1 cellular context compared by ENCODE assay signal in genomic region chr7:23531794-23532489, GRCh38.
TF ChIP-seq lines count a peak whose summit lies in the region.

TSS of gene TRA2A (minus strand) at chr7:23531981. CDS start at chr7:23531824, 157 bp downstream.

TF ChIP-seq in HepG2, 621 proteins besides CTCF, POLR2A, EP300 and RAD21 (continued from another document and continues in another):
- TF ChIP-seq, protein P1, sequence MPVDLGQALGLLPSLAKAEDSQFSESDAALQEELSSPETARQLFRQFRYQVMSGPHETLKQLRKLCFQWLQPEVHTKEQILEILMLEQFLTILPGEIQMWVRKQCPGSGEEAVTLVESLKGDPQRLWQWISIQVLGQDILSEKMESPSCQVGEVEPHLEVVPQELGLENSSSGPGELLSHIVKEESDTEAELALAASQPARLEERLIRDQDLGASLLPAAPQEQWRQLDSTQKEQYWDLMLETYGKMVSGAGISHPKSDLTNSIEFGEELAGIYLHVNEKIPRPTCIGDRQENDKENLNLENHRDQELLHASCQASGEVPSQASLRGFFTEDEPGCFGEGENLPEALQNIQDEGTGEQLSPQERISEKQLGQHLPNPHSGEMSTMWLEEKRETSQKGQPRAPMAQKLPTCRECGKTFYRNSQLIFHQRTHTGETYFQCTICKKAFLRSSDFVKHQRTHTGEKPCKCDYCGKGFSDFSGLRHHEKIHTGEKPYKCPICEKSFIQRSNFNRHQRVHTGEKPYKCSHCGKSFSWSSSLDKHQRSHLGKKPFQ (CRISPR knock-in tag; IDR thresholded peaks at IDR 0.05; ENCODE audit: insufficient replicate concordance) = peak; percentile 18
- TF ChIP-seq ATF7 (IDR thresholded peaks at IDR 0.05) = peak; percentile 74
- TF ChIP-seq ATF7 (CRISPR knock-in tag; IDR thresholded peaks at IDR 0.05) = peak; percentile 55; the same call in 1 of the 2 replicates
- peak; percentile 37; the same call in 1 of the 2 replicates for TF ChIP-seq KIAA2018 (CRISPR knock-in tag; IDR thresholded peaks at IDR 0.05; ENCODE audit: borderline replicate concordance)
- TF ChIP-seq, protein P2, sequence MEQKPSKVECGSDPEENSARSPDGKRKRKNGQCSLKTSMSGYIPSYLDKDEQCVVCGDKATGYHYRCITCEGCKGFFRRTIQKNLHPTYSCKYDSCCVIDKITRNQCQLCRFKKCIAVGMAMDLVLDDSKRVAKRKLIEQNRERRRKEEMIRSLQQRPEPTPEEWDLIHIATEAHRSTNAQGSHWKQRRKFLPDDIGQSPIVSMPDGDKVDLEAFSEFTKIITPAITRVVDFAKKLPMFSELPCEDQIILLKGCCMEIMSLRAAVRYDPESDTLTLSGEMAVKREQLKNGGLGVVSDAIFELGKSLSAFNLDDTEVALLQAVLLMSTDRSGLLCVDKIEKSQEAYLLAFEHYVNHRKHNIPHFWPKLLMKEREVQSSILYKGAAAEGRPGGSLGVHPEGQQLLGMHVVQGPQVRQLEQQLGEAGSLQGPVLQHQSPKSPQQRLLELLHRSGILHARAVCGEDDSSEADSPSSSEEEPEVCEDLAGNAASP (CRISPR knock-in tag; IDR thresholded peaks at IDR 0.05; ENCODE audit: borderline replicate concordance) = peak; percentile 38; the same call in 1 of the 2 replicates
- peak; percentile 94 for TF ChIP-seq ZNF777 (CRISPR knock-in tag; IDR thresholded peaks at IDR 0.05)
- no peak for TF ChIP-seq JARID2 (CRISPR knock-in tag; IDR thresholded peaks at IDR 0.05; ENCODE audit: insufficient replicate concordance)
- TF ChIP-seq GLI4 (CRISPR knock-in tag; IDR thresholded peaks at IDR 0.05; ENCODE audit: borderline replicate concordance) = no peak; the same call in 1 of the 2 replicates
- TF ChIP-seq ZFP36 (IDR thresholded peaks at IDR 0.05; ENCODE audit: borderline replicate concordance, low read depth, low read length, partially characterized antibody) = no peak
- peak; percentile 79 for TF ChIP-seq GATAD1 (CRISPR knock-in tag; IDR thresholded peaks at IDR 0.05)
- peak; percentile 81; the same call in 1 of the 2 replicates for TF ChIP-seq TSC22D2 (CRISPR knock-in tag; IDR thresholded peaks at IDR 0.05; ENCODE audit: borderline replicate concordance)
- TF ChIP-seq ATF4 (CRISPR knock-in tag; IDR thresholded peaks at IDR 0.05) = peak in 1 of 2 experiments; percentile 67; a peak in 1 of 4 replicates
- peak; percentile 34 for TF ChIP-seq HOMEZ (CRISPR knock-in tag; IDR thresholded peaks at IDR 0.05; ENCODE audit: low read depth)
- TF ChIP-seq ZNF136 (CRISPR knock-in tag; IDR thresholded peaks at IDR 0.05; ENCODE audit: low read depth) = no peak
- no peak for TF ChIP-seq MATR3 (CRISPR knock-in tag; IDR thresholded peaks at IDR 0.05)
- TF ChIP-seq PAX8 (CRISPR knock-in tag; IDR thresholded peaks at IDR 0.05; ENCODE audit: borderline replicate concordance) = no peak
- peak; percentile 85 for TF ChIP-seq NRL (CRISPR knock-in tag; IDR thresholded peaks at IDR 0.05; ENCODE audit: borderline replicate concordance)
- TF ChIP-seq ZNF30 (CRISPR knock-in tag; IDR thresholded peaks at IDR 0.05) = no peak
- peak; percentile 97 for TF ChIP-seq RBFOX2 (IDR thresholded peaks at IDR 0.05; ENCODE audit: low read depth, low read length)
- peak; percentile 83 for TF ChIP-seq SRY (CRISPR knock-in tag; IDR thresholded peaks at IDR 0.05)
- no peak for TF ChIP-seq SRSF9 (IDR thresholded peaks at IDR 0.05; ENCODE audit: borderline replicate concordance, insufficient read depth, low read depth, low read length, poor library complexity, severe bottlenecking)
- no peak; the same call in 1 of the 2 replicates for TF ChIP-seq SIX4 (CRISPR knock-in tag; IDR thresholded peaks at IDR 0.05)
- TF ChIP-seq, protein P3, sequence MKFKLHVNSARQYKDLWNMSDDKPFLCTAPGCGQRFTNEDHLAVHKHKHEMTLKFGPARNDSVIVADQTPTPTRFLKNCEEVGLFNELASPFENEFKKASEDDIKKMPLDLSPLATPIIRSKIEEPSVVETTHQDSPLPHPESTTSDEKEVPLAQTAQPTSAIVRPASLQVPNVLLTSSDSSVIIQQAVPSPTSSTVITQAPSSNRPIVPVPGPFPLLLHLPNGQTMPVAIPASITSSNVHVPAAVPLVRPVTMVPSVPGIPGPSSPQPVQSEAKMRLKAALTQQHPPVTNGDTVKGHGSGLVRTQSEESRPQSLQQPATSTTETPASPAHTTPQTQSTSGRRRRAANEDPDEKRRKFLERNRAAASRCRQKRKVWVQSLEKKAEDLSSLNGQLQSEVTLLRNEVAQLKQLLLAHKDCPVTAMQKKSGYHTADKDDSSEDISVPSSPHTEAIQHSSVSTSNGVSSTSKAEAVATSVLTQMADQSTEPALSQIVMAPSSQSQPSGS (CRISPR knock-in tag; IDR thresholded peaks at IDR 0.05) = peak; percentile 78; the same call in 1 of the 2 replicates
- TF ChIP-seq, protein P4, sequence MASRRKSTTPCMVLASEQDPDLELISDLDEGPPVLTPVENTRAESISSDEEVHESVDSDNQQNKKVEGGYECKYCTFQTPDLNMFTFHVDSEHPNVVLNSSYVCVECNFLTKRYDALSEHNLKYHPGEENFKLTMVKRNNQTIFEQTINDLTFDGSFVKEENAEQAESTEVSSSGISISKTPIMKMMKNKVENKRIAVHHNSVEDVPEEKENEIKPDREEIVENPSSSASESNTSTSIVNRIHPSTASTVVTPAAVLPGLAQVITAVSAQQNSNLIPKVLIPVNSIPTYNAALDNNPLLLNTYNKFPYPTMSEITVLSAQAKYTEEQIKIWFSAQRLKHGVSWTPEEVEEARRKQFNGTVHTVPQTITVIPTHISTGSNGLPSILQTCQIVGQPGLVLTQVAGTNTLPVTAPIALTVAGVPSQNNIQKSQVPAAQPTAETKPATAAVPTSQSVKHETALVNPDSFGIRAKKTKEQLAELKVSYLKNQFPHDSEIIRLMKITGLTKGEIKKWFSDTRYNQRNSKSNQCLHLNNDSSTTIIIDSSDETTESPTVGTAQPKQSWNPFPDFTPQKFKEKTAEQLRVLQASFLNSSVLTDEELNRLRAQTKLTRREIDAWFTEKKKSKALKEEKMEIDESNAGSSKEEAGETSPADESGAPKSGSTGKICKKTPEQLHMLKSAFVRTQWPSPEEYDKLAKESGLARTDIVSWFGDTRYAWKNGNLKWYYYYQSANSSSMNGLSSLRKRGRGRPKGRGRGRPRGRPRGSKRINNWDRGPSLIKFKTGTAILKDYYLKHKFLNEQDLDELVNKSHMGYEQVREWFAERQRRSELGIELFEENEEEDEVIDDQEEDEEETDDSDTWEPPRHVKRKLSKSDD (CRISPR knock-in tag; IDR thresholded peaks at IDR 0.05; ENCODE audit: low read depth) = peak; percentile 88
- no peak for TF ChIP-seq ZNF775 (CRISPR knock-in tag; IDR thresholded peaks at IDR 0.05; ENCODE audit: borderline replicate concordance)
- peak; percentile 94 for TF ChIP-seq ZNF580 (CRISPR knock-in tag; IDR thresholded peaks at IDR 0.05; ENCODE audit: borderline replicate concordance, low read depth)
- peak; percentile 58 for TF ChIP-seq GATAD2A (CRISPR knock-in tag; IDR thresholded peaks at IDR 0.05)
- no peak for TF ChIP-seq RAD51 (IDR thresholded peaks at IDR 0.05; ENCODE audit: borderline replicate concordance)
- TF ChIP-seq MTF1 (CRISPR knock-in tag; IDR thresholded peaks at IDR 0.05) = peak; percentile 83; the same call in 1 of the 2 replicates
- TF ChIP-seq ZNF839 (CRISPR knock-in tag; IDR thresholded peaks at IDR 0.05; ENCODE audit: borderline replicate concordance) = no peak
- TF ChIP-seq KLF15 (CRISPR knock-in tag; IDR thresholded peaks at IDR 0.05; ENCODE audit: borderline replicate concordance) = peak; percentile 62; the same call in 1 of the 2 replicates
- peak; percentile 95 for TF ChIP-seq HOXA3 (CRISPR knock-in tag; IDR thresholded peaks at IDR 0.05)
- TF ChIP-seq SSRP1 (CRISPR knock-in tag; IDR thresholded peaks at IDR 0.05) = no peak
- peak; percentile 79 for TF ChIP-seq IRF2 (CRISPR knock-in tag; IDR thresholded peaks at IDR 0.05)
- TF ChIP-seq GFI1 (CRISPR knock-in tag; IDR thresholded peaks at IDR 0.05; ENCODE audit: borderline replicate concordance) = no peak
- TF ChIP-seq PRDM4 (CRISPR knock-in tag; IDR thresholded peaks at IDR 0.05; ENCODE audit: borderline replicate concordance) = 0 out of 2 replicates have a peak, but pooled peaks have one; percentile 53
- no peak; the same call in 1 of the 2 replicates for TF ChIP-seq ZNF335 (CRISPR knock-in tag; IDR thresholded peaks at IDR 0.05)
- TF ChIP-seq ZFP36L1 (CRISPR knock-in tag; IDR thresholded peaks at IDR 0.05) = peak; percentile 94; the same call in 1 of the 2 replicates
- no peak for TF ChIP-seq SCMH1 (CRISPR knock-in tag; IDR thresholded peaks at IDR 0.05; ENCODE audit: borderline replicate concordance)
- 0 out of 2 replicates have a peak, but pooled peaks have one; percentile 24 for TF ChIP-seq ZNF619 (CRISPR knock-in tag; IDR thresholded peaks at IDR 0.05)
